In the genomic region with DNA sequence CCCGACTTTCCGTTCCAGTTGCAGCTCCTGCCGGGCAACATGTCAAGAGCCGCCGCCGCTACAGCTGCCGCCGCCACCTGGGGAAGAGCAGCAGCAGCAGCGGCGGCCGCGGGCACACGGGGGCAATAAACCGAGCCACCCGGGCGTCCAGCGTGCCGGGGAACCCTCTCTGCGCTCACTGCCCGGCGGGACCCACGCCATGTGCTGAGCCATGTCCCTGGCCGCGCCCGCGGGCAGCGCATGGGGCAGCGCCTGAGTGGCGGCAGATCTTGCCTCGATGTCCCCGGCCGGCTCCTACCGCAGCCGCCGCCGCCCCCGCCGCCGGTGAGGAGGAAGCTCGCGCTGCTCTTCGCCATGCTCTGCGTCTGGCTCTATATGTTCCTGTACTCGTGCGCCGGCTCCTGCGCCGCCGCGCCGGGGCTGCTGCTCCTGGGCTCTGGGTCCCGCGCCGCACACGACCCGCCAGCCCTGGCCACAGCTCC, we compare ENCODE assay signal across 8 cellular contexts. TPM values are rescaled to one million over a fixed set of nuclear protein-coding genes. Genes with fewer than 3 reads are reported as not detected.
DNase-seq lines count a peak whose midpoint lies in the region; ATAC-seq and TF ChIP-seq lines count a peak whose summit lies in the region.

No MANE protein-coding gene starts in this region.

- peaks cover 76% of the 10 kb centered on the region for H3K4me1 ChIP-seq in CD4-positive, CD25-positive, alpha-beta regulatory T cell (ENCODE audit: control insufficient read depth, insufficient read depth, low read length, poor library complexity, severe bottlenecking)
- peaks cover 46% of the 10 kb centered on the region for H3K4me1 ChIP-seq in upper lobe of right lung

- H3K9me3 Mint-ChIP-seq in CD4-positive, CD25-positive, alpha-beta regulatory T cell: peaks cover 0 to 5% (median 0%) of the 10 kb centered on the region in 7 donors

- H3K27me3 Mint-ChIP-seq in CD4-positive, CD25-positive, alpha-beta regulatory T cell: peaks cover 38% of the 10 kb centered on the region

- peaks cover 23% of the 10 kb centered on the region for H3K36me3 Mint-ChIP-seq in CD4-positive, CD25-positive, alpha-beta regulatory T cell

- H3K27ac Mint-ChIP-seq in CD4-positive, CD25-positive, alpha-beta regulatory T cell: peak overlapping the region; percentile 77 to 95 (median 95)

- peak in 1 of 3 donors; percentile 64 for DNase-seq in CD4-positive, CD25-positive, alpha-beta regulatory T cell
- no peak for DNase-seq in cardiac fibroblast (ENCODE audit: low read depth in 2 of 2)
- DNase-seq in mesenteric fat pad (ENCODE audit: low spot score): peak; percentile 90
- DNase-seq in upper lobe of right lung: no peak
- DNase-seq in omental fat pad (ENCODE audit: low spot score): no peak
- DNase-seq in DMS114 treated with DMSO at 0.1 percent for 48 hours (lab: John Stamatoyannopoulos, UW; ENCODE audit: unreplicated experiment): no peak

- H3K4me1 Mint-ChIP-seq in CD4-positive, CD25-positive, alpha-beta regulatory T cell: peaks cover 10 to 65% (median 40%) of the 10 kb centered on the region in 4 donors

- TF ChIP-seq CTCF in cardiac fibroblast (IDR thresholded peaks at IDR 0.05; ENCODE audit: low read depth, low read length) (no peak), upper lobe of right lung (IDR thresholded peaks at IDR 0.05) (peak; percentile 16), omental fat pad (IDR thresholded peaks at IDR 0.05) (no peak)

- no peaks in the 10 kb centered on the region for H3K9me3 ChIP-seq in CD4-positive, CD25-positive, alpha-beta regulatory T cell (ENCODE audit: control insufficient read depth in 2 of 2, low read length in 2 of 2)
- no peaks in the 10 kb centered on the region for H3K9me3 ChIP-seq in upper lobe of right lung

- peak overlapping the region; percentile 84 for H3K27ac ChIP-seq in CD4-positive, CD25-positive, alpha-beta regulatory T cell (ENCODE audit: insufficient read depth, low read length, poor library complexity, severe bottlenecking)
- peak overlapping the region; percentile 75 for H3K27ac ChIP-seq in upper lobe of right lung

- peak overlapping the region; percentile 89 to 98 (median 93) for H3K4me3 Mint-ChIP-seq in CD4-positive, CD25-positive, alpha-beta regulatory T cell

- peaks cover 3% of the 10 kb centered on the region for H3K36me3 ChIP-seq in CD4-positive, CD25-positive, alpha-beta regulatory T cell (ENCODE audit: control insufficient read depth, insufficient read depth, low read length)
- H3K36me3 ChIP-seq in upper lobe of right lung: no peaks in the 10 kb centered on the region

- peak; percentile 0 to 1 for ATAC-seq in CD4-positive, CD25-positive, alpha-beta regulatory T cell (ENCODE audit: low read depth in 2 of 2)
- ATAC-seq in GM21825 (IDR thresholded peaks at IDR 0.05; ENCODE audit: unreplicated experiment): peak; percentile 4
- ATAC-seq in upper lobe of right lung: peak; percentile 4
- ATAC-seq in omental fat pad (ENCODE audit: low FRiP score): no peak

- no peak overlapping the region for H3K4me3 ChIP-seq in CD4-positive, CD25-positive, alpha-beta regulatory T cell (ENCODE audit: low read depth, low read length)
- H3K4me3 ChIP-seq in cardiac fibroblast (replicated peaks in 1 of 2; ENCODE audit: low read depth in 2 of 2, low read length in 2 of 2) (peak overlapping the region; percentile 83 to 87), upper lobe of right lung (peak overlapping the region; percentile 61)

- H3K27me3 ChIP-seq in CD4-positive, CD25-positive, alpha-beta regulatory T cell (ENCODE audit: control insufficient read depth, insufficient read depth, low read length): peaks cover 7% of the 10 kb centered on the region
- H3K27me3 ChIP-seq in upper lobe of right lung: peaks cover 78% of the 10 kb centered on the region

- intact Hi-C loops in upper lobe of right lung (cut with DNase I): no loop called here

TF ChIP-seq in PFSK-1, 5 proteins besides CTCF, POLR2A, EP300 and RAD21:
- TF ChIP-seq FOXP2 (optimal IDR thresholded peaks at IDR 0.05; ENCODE audit: borderline replicate concordance, extremely low read depth, extremely low read length, insufficient read depth) (peak; percentile 31), SIN3A (IDR thresholded peaks at IDR 0.05; ENCODE audit: borderline replicate concordance, insufficient read depth, low read length) (no peak)

RNA-seq across cellular contexts. Expression of a gene that starts 0.4 kb away (rescaled TPM):
- 47.8 TPM for total RNA-seq in CD4-positive, CD25-positive, alpha-beta regulatory T cell
- polyA plus RNA-seq in CD4-positive, CD25-positive, alpha-beta regulatory T cell: 10 to 100 TPM; 22.7 to 36.9 (median 25.0) TPM
- polyA plus RNA-seq in PFSK-1 (2012; ENCODE audit: insufficient read length, low read depth): 3.2 TPM
- 3.6 TPM for total RNA-seq in mesenteric fat pad
- total RNA-seq in upper lobe of right lung: 2.7 TPM
- total RNA-seq in omental fat pad: 1 to 10 TPM; 1.3 to 5.8 (median 4.8) TPM
